Comparison of ENCODE assay signal across 24 cellular contexts in the genomic region with DNA sequence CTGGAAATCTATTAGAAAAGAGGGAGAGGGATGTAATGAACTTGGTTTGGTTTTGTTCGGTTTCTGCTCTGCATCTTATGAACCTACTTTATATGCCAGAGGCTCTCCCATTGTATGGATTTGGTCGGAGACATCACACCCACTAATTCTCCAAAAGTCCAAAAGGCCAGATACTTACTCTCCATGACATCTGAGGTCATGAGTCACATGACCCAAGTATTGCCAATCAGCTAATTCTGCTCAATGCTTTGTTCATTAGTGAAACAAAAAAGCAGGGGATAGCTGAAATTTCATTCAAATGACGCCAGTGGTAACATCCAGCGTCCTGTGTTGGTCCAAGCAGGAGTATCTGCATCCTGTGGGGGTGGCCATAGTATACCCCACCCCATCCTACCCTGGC.
"Had no signal": no experiment of that assay in that cellular context is flagged by ENCODE, and none has a peak within 500 bp of the region (broad histone marks: within the 10 kb centered on the region; RNA-seq: fewer than 3 reads in every experiment).

No MANE protein-coding gene starts in this region.

- H3K4me3 ChIP-seq: coronary artery, dorsolateral prefrontal cortex, esophagus squamous epithelium, gastrocnemius medialis, heart right ventricle, left ventricle myocardium inferior, lower lobe of right lung, mucosa of descending colon had no signal

- H3K4me1 ChIP-seq: gastrocnemius medialis, left ventricle myocardium inferior, lower lobe of right lung had no signal

- H3K36me3 ChIP-seq: esophagus squamous epithelium, gastrocnemius medialis, heart right ventricle, left ventricle myocardium inferior, lower lobe of right lung had no signal

- H3K27ac ChIP-seq: coronary artery, dorsolateral prefrontal cortex, esophagus squamous epithelium, gastrocnemius medialis, heart right ventricle, left ventricle myocardium inferior, lower lobe of right lung had no signal

- H3K27me3 ChIP-seq: gastrocnemius medialis had no signal

- H3K4me3 Mint-ChIP-seq: mesothelial cell of epicardium had no signal

- H3K36me3 Mint-ChIP-seq: mesothelial cell of epicardium had no signal

- ATAC-seq: gastrocnemius medialis, heart right ventricle, left colon, left lobe of liver, lower lobe of right lung, mucosa of descending colon had no signal

- H3K9me3 ChIP-seq: esophagus squamous epithelium, gastrocnemius medialis, heart right ventricle, left ventricle myocardium inferior, lower lobe of right lung, mucosa of descending colon had no signal

- DNase-seq: dermis blood vessel endothelial cell; dorsolateral prefrontal cortex; effector CD4-positive, alpha-beta T cell; effector memory CD4-positive, alpha-beta T cell; esophagus squamous epithelium; foreskin fibroblast; foreskin melanocyte; gastrocnemius medialis; glutamatergic neuron; heart right ventricle; hippocampal formation; islet precursor cell; kidney; kidney glomerular epithelial cell; left colon; left ventricle myocardium inferior; lower lobe of right lung; mesenchymal stem cell; mucosa of descending colon had no signal

- FAIRE-seq: colon, endothelial cell of umbilical vein, kidney had no signal
